Comparison of ENCODE assay signal across 16 cellular contexts in genomic region chr6:46191961-46192360, GRCh38. TPM values are rescaled to one million over a fixed set of nuclear protein-coding genes. Genes with fewer than 3 reads are reported as not detected.
DNase-seq lines count a peak whose midpoint lies in the region; ATAC-seq, FAIRE-seq and TF ChIP-seq lines count a peak whose summit lies in the region.
"Had no signal": no experiment of that assay in that cellular context is flagged by ENCODE, and none has a peak within 500 bp of the region (broad histone marks: within the 10 kb centered on the region; RNA-seq: fewer than 3 reads in every experiment).

No MANE protein-coding gene starts in this region.

- no peak for TF ChIP-seq RAD21 in H1 (IDR thresholded peaks at IDR 0.05 in 1 of 2, conservative IDR thresholded peaks at IDR 0.05 in 1 of 2; ENCODE audit: low read depth in 2 of 2, low read length in 2 of 2)

- H2BK5ac ChIP-seq in H1 (ENCODE audit: low read depth, low read length), result no peak overlapping the region

- H3K18ac ChIP-seq in H1 (ENCODE audit: extremely low read depth, low read length), result no peak overlapping the region

- no peak overlapping the region for H2AK5ac ChIP-seq in H1 (ENCODE audit: low read depth, low read length)

- no peaks in the 10 kb centered on the region for H3K79me1 ChIP-seq in H1 (ENCODE audit: low read depth, low read length)

- no peak overlapping the region for H2BK20ac ChIP-seq in H1 (ENCODE audit: low read length)

- H3K79me2 ChIP-seq in H1 (ENCODE audit: control insufficient read depth in 1 of 2, insufficient read depth in 2 of 2, low read length in 2 of 2) (no peaks in the 10 kb centered on the region), osteoblast (ENCODE audit: insufficient read depth, low read length) (no peaks in the 10 kb centered on the region)

- H3K27ac ChIP-seq in H1 (ENCODE audit: low read depth, low read length) (no peak overlapping the region), osteoblast (ENCODE audit: low read depth, low read length) (peak overlapping the region; percentile 31)
- H3K27ac ChIP-seq: C4-2B had no signal

- 100% methylated on average over 1 of the region's 1 CpG; no CpG with 5 or more reads in 1 of the 2 experiments for WGBS in H1 (ENCODE audit: extremely low coverage in 1 of 2, insufficient coverage in 1 of 2, insufficient read length in 1 of 2, insufficient replicate concordance in 2 of 2, low coverage in 1 of 2, low lambda C conversion rate in 2 of 2, missing lambda C conversion rate in 1 of 2), 2 experiments

- H2BK12ac ChIP-seq in H1 (ENCODE audit: low read depth, low read length), result no peak overlapping the region

- H3K56ac ChIP-seq in H1 (replicated peaks; ENCODE audit: insufficient read length, low read depth, low read length), result no peak overlapping the region

- H3K27me3 ChIP-seq in H1 (replicated peaks in 1 of 4; ENCODE audit: control insufficient read depth in 3 of 4, extremely low read depth in 1 of 4, insufficient read depth in 3 of 4, low read length in 3 of 4), result no peaks in the 10 kb centered on the region
- H3K27me3 ChIP-seq in osteoblast (ENCODE audit: insufficient read depth, low read length), result peaks cover 13% of the 10 kb centered on the region

- H2AFZ ChIP-seq in H1 (ENCODE audit: low read length) (0 out of 2 replicates have a peak overlapping the region, but pooled peaks have one; percentile 16), osteoblast (ENCODE audit: low read length) (no peak overlapping the region)

- no peak overlapping the region for H3K4ac ChIP-seq in H1 (replicated peaks; ENCODE audit: insufficient read length, low read depth, low read length)

- TF ChIP-seq EP300 in H1 (IDR thresholded peaks at IDR 0.05; ENCODE audit: borderline replicate concordance in 1 of 2, low read depth in 2 of 2, low read length in 2 of 2), result no peak

- CTCF ChIA-PET in H1 (lab: Charles Lee; ENCODE audit: partially characterized antibody), result interaction anchor here (0.7 to 1.9 kb wide), 3 partner anchors 8 to 833 kb away, joined by 3 to 5 read pairs (median 4); no protein-coding TSS in a partner anchor

- FAIRE-seq in RCC 7860 (lab: Jason Lieb, UNC) (no peak), H1 (lab: Jason Lieb, UNC) (no peak)

- H3K23ac ChIP-seq in H1 (ENCODE audit: insufficient read length), result no peak overlapping the region

- H4K91ac ChIP-seq in H1 (replicated peaks; ENCODE audit: insufficient read length, low read length), result no peak overlapping the region

- no peak overlapping the region for H4K8ac ChIP-seq in H1 (ENCODE audit: extremely low read depth, insufficient read depth, low read length)

- DNase-seq in COLO829 (ENCODE audit: low spot score) (peak; percentile 31), RCC 7860 (ENCODE audit: low spot score) (peak; percentile 26), H1 (ENCODE audit: low read depth in 1 of 2, low spot score in 2 of 2) (no peak), osteoblast (ENCODE audit: insufficient read length, low spot score, missing footprints) (peak; percentile 83), anterior cingulate cortex (lab: John Stamatoyannopoulos, UW) (no peak), NCI-H1092 (lab: John Stamatoyannopoulos, UW) (no peak), cerebellar cortex (ENCODE audit: low spot score) (no peak)
- DNase-seq: activated CD4-positive, alpha-beta T cell treated with anti-CD3 and anti-CD28 coated beads for 1 hour; activated T-cell treated with anti-CD3 and anti-CD28 coated beads, Interleukin-2, amount 50 U/mL, for 48 hours; Karpas-422; NCI-H2081 treated with DMSO at 0.1 percent for 48 hours; NK-92 treated with Interleukin-12 subunit alpha and Interleukin-12 subunit beta, amount 100 ng/mL, for 24 hours; stimulated activated naive CD4-positive, alpha-beta T cell; SW 1271 had no signal

- H3K9me3 ChIP-seq in H1 (ENCODE audit: insufficient read depth in 2 of 2, low read depth in 1 of 2, low read length in 1 of 2), result no peaks in the 10 kb centered on the region
- H3K9me3 ChIP-seq in osteoblast (ENCODE audit: low read depth, low read length), result no peaks in the 10 kb centered on the region

- H3K9ac ChIP-seq in H1 (replicated peaks in 1 of 4; ENCODE audit: extremely low read depth in 1 of 4, low read depth in 3 of 4, low read length in 3 of 4), result no peak overlapping the region

- no peak overlapping the region for H3K4me2 ChIP-seq in H1 (ENCODE audit: insufficient read depth in 1 of 2, low read depth in 2 of 2, low read length in 2 of 2)
- H3K4me2 ChIP-seq in osteoblast (ENCODE audit: insufficient read depth, low read length), result peak overlapping the region; percentile 31

- no peak overlapping the region for H4K5ac ChIP-seq in H1 (ENCODE audit: insufficient read length, low read depth, low read length)

- H3K23me2 ChIP-seq in H1 (ENCODE audit: low read depth, low read length), result no peaks in the 10 kb centered on the region; the same call in 1 of the 2 replicates

- no peak overlapping the region for H2BK120ac ChIP-seq in H1 (replicated peaks; ENCODE audit: low read depth, low read length)

- TF ChIP-seq POLR2A in H1 (IDR thresholded peaks at IDR 0.05; ENCODE audit: control extremely low read depth in 1 of 2, low read depth in 2 of 2, low read length in 2 of 2), result no peak

- POLR2A ChIA-PET in H1 (lab: Charles Lee; ENCODE audit: partially characterized antibody), result no interaction called here

- H4K20me1 ChIP-seq in H1 (replicated peaks in 1 of 2; ENCODE audit: control insufficient read depth in 1 of 2, insufficient read depth in 2 of 2, low read length in 2 of 2) (no peaks in the 10 kb centered on the region), osteoblast (ENCODE audit: insufficient read depth, low read length) (no peaks in the 10 kb centered on the region)

- no peak overlapping the region for H3K14ac ChIP-seq in H1 (ENCODE audit: insufficient read length)

- H3K4me3 ChIP-seq in H1 (ENCODE audit: extremely low read depth in 1 of 4, insufficient read depth in 2 of 4, low read depth in 3 of 4, low read length in 4 of 4) (no peak overlapping the region), osteoblast (ENCODE audit: insufficient read depth, low read length) (no peak overlapping the region)

- H2BK15ac ChIP-seq in H1 (ENCODE audit: low read length), result no peak overlapping the region

- H3K4me1 ChIP-seq in H1 (replicated peaks in 1 of 4; ENCODE audit: control insufficient read depth in 3 of 4, insufficient read depth in 4 of 4, low read length in 3 of 4), result no peaks in the 10 kb centered on the region
- H3K4me1 ChIP-seq in osteoblast (ENCODE audit: insufficient read depth, low read length), result peaks cover 16% of the 10 kb centered on the region

- H3K36me3 ChIP-seq in H1 (ENCODE audit: control insufficient read depth in 2 of 4, insufficient read depth in 4 of 4, low read length in 3 of 4), result no peaks in the 10 kb centered on the region
- H3K36me3 ChIP-seq in osteoblast (ENCODE audit: insufficient read depth, low read length), result no peaks in the 10 kb centered on the region

- TF ChIP-seq CTCF in H1 (IDR thresholded peaks at IDR 0.05; ENCODE audit: control extremely low read depth in 1 of 3, insufficient read depth in 1 of 3, low read depth in 1 of 3, low read length in 3 of 3) (no peak), osteoblast (IDR thresholded peaks at IDR 0.05; ENCODE audit: extremely low read depth, low read depth, low read length) (no peak)

- ATAC-seq in HG02642 (IDR thresholded peaks at IDR 0.05; ENCODE audit: poor library complexity, unreplicated experiment), result no peak

TF ChIP-seq in H1, 55 proteins besides CTCF, POLR2A, EP300 and RAD21 (continues in another document):
- no peak for TF ChIP-seq JUN (IDR thresholded peaks at IDR 0.05; ENCODE audit: low read depth, low read length)

RNA-seq across cellular contexts. Expression of gene ENPP5, which starts 21.2 kb away (rescaled TPM):
- total RNA-seq in H1 (2021; fragmentation: NEBNext Ultra II Directional; extraction: Animal tissue kit (Norgen Biotek cat#: 25700)), result 7.6 and 7.8 TPM in 2 replicates
- polyA plus RNA-seq in H1 (2011; rRNA removed), result 3.2 and 5.1 TPM in 2 replicates
- 6.0 TPM for polyA plus RNA-seq in H1 (2011; cell fraction: cytosol; rRNA removed)
- 4.7 TPM for polyA plus RNA-seq in H1 (2011; cell fraction: nucleus; rRNA removed)
- 5.4 to 6.5 TPM (median 5.8 TPM) in 4 replicates for polyA plus RNA-seq in H1 (2012, experiment 1 of 2)
- 0.38 TPM for polyA plus RNA-seq in H1 (2012, experiment 2 of 2)
- polyA plus RNA-seq in H1 (2013, experiment 1 of 2), result 12.0 TPM
- 12.6 TPM for polyA plus RNA-seq in H1 (2013, experiment 2 of 2)
- polyA minus RNA-seq in H1 (2011; rRNA and poly(A)+ RNA removed), result 6.3 and 11.1 TPM in 2 replicates
- polyA minus RNA-seq in H1 (2011; cell fraction: cytosol; rRNA and poly(A)+ RNA removed), result 5.1 TPM
- polyA minus RNA-seq in H1 (2011; cell fraction: nucleus; rRNA and poly(A)+ RNA removed), result 13.7 TPM
- 2.5 and 5.3 TPM in 2 replicates for total RNA-seq in osteoblast

Comparison
In these comparisons a context has a peak if more than half of its experiments do, and no peak if none do; other contexts are left out.
1. DNase-seq: peak in COLO829 (single experiment), RCC 7860 (single experiment) and osteoblast (single experiment); none in H1 (0 of 2), anterior cingulate cortex (0 of 58), NCI-H1092 (single experiment) and cerebellar cortex (single experiment).